In the genomic region with DNA sequence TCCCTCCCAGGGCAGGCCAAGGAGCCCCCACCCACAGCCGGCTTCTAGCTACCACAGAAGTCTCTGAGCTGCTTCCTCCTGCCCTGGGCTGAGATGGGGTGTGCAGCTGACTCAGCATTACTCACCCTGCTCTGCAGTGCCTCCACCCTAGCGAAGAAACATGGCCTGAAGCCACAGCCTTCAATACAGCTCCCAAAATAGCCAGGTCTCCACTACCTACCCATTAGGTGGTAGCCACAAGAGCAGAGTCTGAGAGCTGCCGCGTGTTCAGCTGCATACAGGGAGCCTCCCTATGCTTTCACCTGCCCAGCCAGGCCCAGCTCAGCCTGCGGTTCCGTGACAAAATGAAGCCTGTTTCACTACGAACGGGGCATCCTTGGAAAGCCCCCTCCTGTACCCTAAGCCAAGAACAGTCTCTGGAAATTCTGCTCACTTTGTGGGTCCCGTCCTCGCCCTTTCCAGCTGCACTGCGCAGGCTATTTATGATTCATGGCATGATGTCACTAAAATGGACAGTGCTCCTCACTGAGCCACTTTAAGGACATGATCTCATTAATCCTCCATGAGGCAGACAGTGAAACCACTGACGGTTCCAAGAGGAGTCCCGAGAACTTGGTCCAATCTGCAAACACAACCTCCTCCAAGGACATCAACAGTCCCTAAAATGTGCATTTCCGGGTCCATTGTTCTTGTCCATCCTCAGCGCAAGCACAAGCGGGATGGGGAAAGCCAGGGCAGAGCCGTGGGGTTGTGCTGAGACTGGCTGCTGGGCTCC, we compare ENCODE assay signal across 8 cellular contexts. TPM values are rescaled to one million over a fixed set of nuclear protein-coding genes. Genes with fewer than 3 reads are reported as not detected.
A peak's percentile ranks its signal among the peaks of the same experiment; 100 is the strongest.
DNase-seq lines count a peak whose midpoint lies in the region; ATAC-seq, FAIRE-seq and TF ChIP-seq lines count a peak whose summit lies in the region.

No MANE protein-coding gene starts in this region.

- no peak for TF ChIP-seq POLR2A in H54 (IDR thresholded peaks at IDR 0.05; ENCODE audit: low read depth, low read length)

- H3K9me3 ChIP-seq in pancreas, result no peaks in the 10 kb centered on the region
- H3K9me3 ChIP-seq in tibial artery, result no peaks in the 10 kb centered on the region

- H3K4me1 ChIP-seq in pancreas, result peaks cover 0 to 5% (median 0%) of the 10 kb centered on the region in 3 donors
- H3K4me1 ChIP-seq in tibial artery, result peaks cover 0 to 100% (median 92%) of the 10 kb centered on the region in 4 donors

- intact Hi-C loops in pancreas (cut with DNase I) (no loop called here), tibial artery (cut with DNase I; ENCODE audit: low total_unique reads) (no loop called here)

- no peak for FAIRE-seq in H54 (lab: Jason Lieb, UNC)
- FAIRE-seq in pancreas (lab: Jason Lieb, UNC), result no peak

- whole genome bisulfite sequencing in pancreas, 2 donors, result 78 to 80% methylated on average over 17 of the region's 17 CpGs

- peaks cover 0 to 59% (median 19%) of the 10 kb centered on the region in 3 donors for H3K36me3 ChIP-seq in pancreas
- H3K36me3 ChIP-seq in tibial artery, result peaks cover 64 to 98% (median 82%) of the 10 kb centered on the region in 3 donors

- peak in 3 of 4 donors; percentile 58 to 77 (median 77) for ATAC-seq in pancreas

- no peaks in the 10 kb centered on the region for H3K27me3 ChIP-seq in pancreas
- no peaks in the 10 kb centered on the region for H3K27me3 ChIP-seq in tibial artery

- TF ChIP-seq CTCF in pancreas (IDR thresholded peaks at IDR 0.05), result no peak
- TF ChIP-seq CTCF in tibial artery (IDR thresholded peaks at IDR 0.05), result no peak

- DNase-seq in Daoy (ENCODE audit: low read depth), result peak; percentile 94
- DNase-seq in H54 (ENCODE audit: insufficient read length, low spot score), result peak; percentile 89
- DNase-seq in MV-4-11 (lab: John Stamatoyannopoulos, UW), result peak; percentile 86
- DNase-seq in activated T-cell treated with anti-CD3 and anti-CD28 coated beads, Interleukin-2, amount 50 U/mL, for 48 hours, result peak; percentile 83 to 88
- peak; percentile 76 for DNase-seq in fibroblast of gingiva (ENCODE audit: low read depth)
- DNase-seq in pancreas, result peak in 2 of 6 donors; percentile 22 to 57
- DNase-seq in tibial artery, result peak; percentile 75 to 88
- no peak for DNase-seq in SKM-1 treated with dmso at 0.1 percent for 144 hours (lab: John Stamatoyannopoulos, UW; ENCODE audit: unreplicated experiment)

- H3K4me3 ChIP-seq in pancreas (no peak overlapping the region), tibial artery (no peak overlapping the region)

- peak overlapping the region in 1 of 4 donors; percentile 36 for H3K27ac ChIP-seq in pancreas
- peak overlapping the region; percentile 61 to 95 for H3K27ac ChIP-seq in tibial artery

RNA-seq across cellular contexts. Expression of gene WDR1, which starts 20.2 kb away (rescaled TPM):
- total RNA-seq in Daoy (2014; rRNA removed; shearing (Covaris generic)), result 394 and 409 TPM in 2 replicates
- 100 to 1,000 TPM in 1 of 6 donors, 10 to 100 TPM in 5; 56.8 to 102 (median 62.9) TPM for total RNA-seq in pancreas
- polyA plus RNA-seq in pancreas, result 10 to 100 TPM; 30.0 to 43.3 TPM
